23 cellular contexts compared by ENCODE assay signal in the genomic region with DNA sequence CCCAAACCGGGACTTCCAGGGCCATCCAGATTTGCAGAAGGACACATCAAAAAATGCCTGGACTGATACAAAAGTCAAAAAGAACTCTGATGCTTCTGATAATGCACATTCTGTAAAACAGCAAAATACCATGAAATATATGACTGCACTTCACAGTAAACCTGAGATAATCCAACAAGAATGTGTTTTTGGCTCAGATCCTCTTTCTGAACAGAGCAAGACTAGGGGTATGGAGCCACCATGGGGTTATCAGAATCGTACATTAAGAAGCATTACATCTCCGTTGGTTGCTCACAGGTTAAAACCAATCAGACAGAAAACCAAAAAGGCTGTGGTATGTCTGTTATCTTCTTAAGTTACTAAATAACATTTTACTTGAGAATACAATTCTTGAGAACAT. TPM values are rescaled to one million over a fixed set of nuclear protein-coding genes. Genes with fewer than 3 reads are reported as not detected.
DNase-seq lines count a peak whose midpoint lies in the region; ATAC-seq, FAIRE-seq and TF ChIP-seq lines count a peak whose summit lies in the region.
"Had no signal": no experiment of that assay in that cellular context is flagged by ENCODE, and none has a peak within 500 bp of the region (broad histone marks: within the 10 kb centered on the region; RNA-seq: fewer than 3 reads in every experiment).

No MANE protein-coding gene starts in this region.

- H3K9me3 ChIP-seq in H1 (ENCODE audit: insufficient read depth in 2 of 2, low read depth in 1 of 2, low read length in 1 of 2), result no peaks in the 10 kb centered on the region
- no peaks in the 10 kb centered on the region for H3K9me3 ChIP-seq in heart right ventricle
- H3K9me3 ChIP-seq: neutrophil, psoas muscle had no signal

- no peak overlapping the region for H3K23ac ChIP-seq in H1 (ENCODE audit: insufficient read length)

- H3K36me3 ChIP-seq in H1 (ENCODE audit: control insufficient read depth in 2 of 4, insufficient read depth in 4 of 4, low read length in 3 of 4) (peaks cover 19 to 94% (median 59%) of the 10 kb centered on the region in 4 experiments), heart right ventricle (peaks cover 0 to 63% (median 0%) of the 10 kb centered on the region in 9 donors)

- H3K14ac ChIP-seq in H1 (ENCODE audit: insufficient read length), result no peak overlapping the region

- H3K27ac ChIP-seq in H1 (ENCODE audit: low read depth, low read length) (no peak overlapping the region), heart right ventricle (no peak overlapping the region)
- H3K27ac ChIP-seq: dorsolateral prefrontal cortex, neutrophil, psoas muscle had no signal

- H3K23me2 ChIP-seq in H1 (ENCODE audit: low read depth, low read length), result no peaks in the 10 kb centered on the region

- POLR2A ChIA-PET in H1 (lab: Charles Lee; ENCODE audit: partially characterized antibody), result interaction anchor here (2.2 kb wide), 1 partner anchor 9 kb away, joined by 7 read pairs; a partner anchor contains a TSS

- H3K18ac ChIP-seq in H1 (ENCODE audit: extremely low read depth, low read length), result no peak overlapping the region

- H3K27me3 ChIP-seq in H1 (replicated peaks in 1 of 4; ENCODE audit: control insufficient read depth in 3 of 4, extremely low read depth in 1 of 4, insufficient read depth in 3 of 4, low read length in 3 of 4) (no peaks in the 10 kb centered on the region), heart right ventricle (no peaks in the 10 kb centered on the region)
- H3K27me3 ChIP-seq: dorsolateral prefrontal cortex, neutrophil had no signal

- no peak overlapping the region for H4K8ac ChIP-seq in H1 (ENCODE audit: extremely low read depth, insufficient read depth, low read length)

- H3K56ac ChIP-seq in H1 (replicated peaks; ENCODE audit: insufficient read length, low read depth, low read length), result no peak overlapping the region

- H3K4me3 Mint-ChIP-seq in osteocyte (ENCODE audit: unreplicated experiment), result no peak overlapping the region
- H3K4me3 Mint-ChIP-seq in activated CD4-positive, alpha-beta T cell treated with anti-CD3 and anti-CD28 coated beads, Interleukin-2, amount 10 ng/mL, durations not matched to agents 24 days and 14 days, result no peak overlapping the region
- H3K4me3 Mint-ChIP-seq: activated naive CD4-positive, alpha-beta T cell treated with anti-CD3 and anti-CD28 coated beads, Interleukin-2, amount 50 U/mL, for 24 hours; B cell had no signal

- TF ChIP-seq CTCF in H1 (IDR thresholded peaks at IDR 0.05; ENCODE audit: control extremely low read depth in 1 of 3, insufficient read depth in 1 of 3, low read depth in 1 of 3, low read length in 3 of 3) (no peak), osteocyte (IDR thresholded peaks at IDR 0.05) (no peak), heart right ventricle (IDR thresholded peaks at IDR 0.05) (no peak)

- no peak overlapping the region for H2AFZ ChIP-seq in H1 (ENCODE audit: low read length)

- H4K91ac ChIP-seq in H1 (replicated peaks; ENCODE audit: insufficient read length, low read length), result no peak overlapping the region

- peak overlapping the region; percentile 27 for H3K27ac Mint-ChIP-seq in osteocyte (ENCODE audit: unreplicated experiment)
- no peak overlapping the region for H3K27ac Mint-ChIP-seq in activated CD4-positive, alpha-beta T cell treated with anti-CD3 and anti-CD28 coated beads, Interleukin-2, amount 10 ng/mL, durations not matched to agents 24 days and 14 days
- H3K27ac Mint-ChIP-seq: activated naive CD4-positive, alpha-beta T cell treated with anti-CD3 and anti-CD28 coated beads, Interleukin-2, amount 50 U/mL, for 24 hours; B cell had no signal

- TF ChIP-seq EP300 in H1 (IDR thresholded peaks at IDR 0.05; ENCODE audit: borderline replicate concordance in 1 of 2, low read depth in 2 of 2, low read length in 2 of 2), result no peak

- no peak overlapping the region for H3K4me2 ChIP-seq in H1 (ENCODE audit: insufficient read depth in 1 of 2, low read depth in 2 of 2, low read length in 2 of 2)

- CTCF ChIA-PET in H1 (lab: Charles Lee; ENCODE audit: partially characterized antibody), result interaction anchor here (1.0 kb wide), 1 partner anchor 27 kb away, joined by 3 read pairs; no protein-coding TSS in a partner anchor

- H3K4me3 ChIP-seq in H1 (ENCODE audit: extremely low read depth in 1 of 4, insufficient read depth in 2 of 4, low read depth in 3 of 4, low read length in 4 of 4), result no peak overlapping the region
- H3K4me3 ChIP-seq in heart right ventricle, result no peak overlapping the region
- H3K4me3 ChIP-seq: dorsolateral prefrontal cortex, psoas muscle had no signal

- intact Hi-C loops in heart right ventricle (cut with DNase I), result loop anchor here in 2 of 10 donors (10.0 kb wide), 2 partner anchors 45 to 75 kb away; a partner anchor contains a TSS
- intact Hi-C loops in activated CD4-positive, alpha-beta T cell treated with anti-CD3 and anti-CD28 coated beads, Interleukin-2, amount 10 ng/mL, durations not matched to agents 24 days and 14 days (cut with micrococcal nuclease), result no loop called here

- TF ChIP-seq POLR2A in H1 (IDR thresholded peaks at IDR 0.05; ENCODE audit: control extremely low read depth in 1 of 2, low read depth in 2 of 2, low read length in 2 of 2), result no peak

- H2BK15ac ChIP-seq in H1 (ENCODE audit: low read length), result no peak overlapping the region

- TF ChIP-seq RAD21 in H1 (IDR thresholded peaks at IDR 0.05 in 1 of 2, conservative IDR thresholded peaks at IDR 0.05 in 1 of 2; ENCODE audit: low read depth in 2 of 2, low read length in 2 of 2), result no peak

- no peaks in the 10 kb centered on the region for H3K9me3 Mint-ChIP-seq in osteocyte (ENCODE audit: unreplicated experiment)
- no peaks in the 10 kb centered on the region for H3K9me3 Mint-ChIP-seq in activated CD4-positive, alpha-beta T cell treated with anti-CD3 and anti-CD28 coated beads, Interleukin-2, amount 10 ng/mL, durations not matched to agents 24 days and 14 days
- H3K9me3 Mint-ChIP-seq: activated naive CD4-positive, alpha-beta T cell treated with anti-CD3 and anti-CD28 coated beads, Interleukin-2, amount 50 U/mL, for 24 hours; CD8-positive, alpha-beta memory T cell had no signal

- no peak for ATAC-seq in heart right ventricle
- ATAC-seq: left lobe of liver, PC-3, psoas muscle, Right ventricle myocardium inferior had no signal

- no peak overlapping the region for H4K5ac ChIP-seq in H1 (ENCODE audit: insufficient read length, low read depth, low read length)

- peaks cover 22% of the 10 kb centered on the region for H3K4me1 Mint-ChIP-seq in osteocyte (ENCODE audit: unreplicated experiment)
- H3K4me1 Mint-ChIP-seq in activated CD4-positive, alpha-beta T cell treated with anti-CD3 and anti-CD28 coated beads, Interleukin-2, amount 10 ng/mL, durations not matched to agents 24 days and 14 days, result peaks cover 24% of the 10 kb centered on the region
- H3K4me1 Mint-ChIP-seq: activated naive CD4-positive, alpha-beta T cell treated with anti-CD3 and anti-CD28 coated beads, Interleukin-2, amount 50 U/mL, for 24 hours; B cell had no signal

- H2AK5ac ChIP-seq in H1 (ENCODE audit: low read depth, low read length), result no peak overlapping the region

- 93% methylated on average over 3 of the region's 3 CpGs; no CpG with 5 or more reads in 1 of the 2 experiments for WGBS in H1 (ENCODE audit: extremely low coverage in 1 of 2, insufficient coverage in 1 of 2, insufficient read length in 1 of 2, insufficient replicate concordance in 2 of 2, low coverage in 1 of 2, low lambda C conversion rate in 2 of 2, missing lambda C conversion rate in 1 of 2), 2 experiments
- 72 to 75% methylated on average over 3 of the region's 3 CpGs for WGBS in heart right ventricle, 2 donors

- FAIRE-seq in H1 (lab: Jason Lieb, UNC), result peak; percentile 36

- DNase-seq in NCI-H1417 (lab: John Stamatoyannopoulos, UW) (peak in 2 of 3 experiments; percentile 9 to 47), NCI-H1417 treated with DMSO at 0.1 percent for 48 hours (lab: John Stamatoyannopoulos, UW) (no peak), M059J (ENCODE audit: low read depth) (peak; percentile 3), H1 (ENCODE audit: low read depth in 1 of 2, low spot score in 2 of 2) (no peak), osteocyte (ENCODE audit: extremely low spot score, unreplicated experiment) (no peak), heart right ventricle (no peak), NCI-H2196 treated with DMSO at 0.1 percent for 48 hours (lab: John Stamatoyannopoulos, UW; ENCODE audit: unreplicated experiment) (no peak)
- no peak for DNase-seq in activated CD4-positive, alpha-beta T cell treated with anti-CD3 and anti-CD28 coated beads, Interleukin-2, amount 10 ng/mL, durations not matched to agents 24 days and 14 days
- DNase-seq: aorta; CD8-positive, alpha-beta memory T cell; dorsolateral prefrontal cortex; GDM1; mesendoderm; NCI-H1694; PC-3; psoas muscle; SW 1271; T1000 had no signal

- H2BK20ac ChIP-seq in H1 (ENCODE audit: low read length), result no peak overlapping the region

- no peak overlapping the region for H2BK12ac ChIP-seq in H1 (ENCODE audit: low read depth, low read length)

- 0 out of 4 replicates have a peak, but pooled peaks cover 0 to 5% of the 10 kb centered on the region in 2 experiments for H3K79me2 ChIP-seq in H1 (ENCODE audit: control insufficient read depth in 1 of 2, insufficient read depth in 2 of 2, low read length in 2 of 2)

- no peak overlapping the region for H2BK5ac ChIP-seq in H1 (ENCODE audit: low read depth, low read length)

- H3K36me3 Mint-ChIP-seq in osteocyte (ENCODE audit: unreplicated experiment), result peaks cover 7% of the 10 kb centered on the region
- peaks cover 49% of the 10 kb centered on the region for H3K36me3 Mint-ChIP-seq in activated CD4-positive, alpha-beta T cell treated with anti-CD3 and anti-CD28 coated beads, Interleukin-2, amount 10 ng/mL, durations not matched to agents 24 days and 14 days (ENCODE audit: low read depth)

- peaks cover 0 to 1% of the 10 kb centered on the region in 2 experiments for H4K20me1 ChIP-seq in H1 (replicated peaks in 1 of 2; ENCODE audit: control insufficient read depth in 1 of 2, insufficient read depth in 2 of 2, low read length in 2 of 2)

- no peaks in the 10 kb centered on the region for H3K27me3 Mint-ChIP-seq in osteocyte (ENCODE audit: unreplicated experiment)
- no peaks in the 10 kb centered on the region for H3K27me3 Mint-ChIP-seq in activated CD4-positive, alpha-beta T cell treated with anti-CD3 and anti-CD28 coated beads, Interleukin-2, amount 10 ng/mL, durations not matched to agents 24 days and 14 days
- H3K27me3 Mint-ChIP-seq: activated naive CD4-positive, alpha-beta T cell treated with anti-CD3 and anti-CD28 coated beads, Interleukin-2, amount 50 U/mL, for 24 hours; B cell; CD8-positive, alpha-beta memory T cell had no signal

- no peaks in the 10 kb centered on the region for H3K4me1 ChIP-seq in H1 (replicated peaks in 1 of 4; ENCODE audit: control insufficient read depth in 3 of 4, insufficient read depth in 4 of 4, low read length in 3 of 4)
- no peaks in the 10 kb centered on the region for H3K4me1 ChIP-seq in heart right ventricle
- H3K4me1 ChIP-seq: psoas muscle had no signal

- no peaks in the 10 kb centered on the region for H3K79me1 ChIP-seq in H1 (ENCODE audit: low read depth, low read length)

- H2BK120ac ChIP-seq in H1 (replicated peaks; ENCODE audit: low read depth, low read length), result no peak overlapping the region

- no peak overlapping the region for H3K4ac ChIP-seq in H1 (replicated peaks; ENCODE audit: insufficient read length, low read depth, low read length)

- H3K9ac ChIP-seq in H1 (replicated peaks in 1 of 4; ENCODE audit: extremely low read depth in 1 of 4, low read depth in 3 of 4, low read length in 3 of 4), result no peak overlapping the region

RNA-seq across cellular contexts. Expression of a gene that starts 9.2 kb away (rescaled TPM):
- 13.8 and 18.6 TPM in 2 replicates for total RNA-seq in M059J (2014; rRNA removed; shearing (Covaris generic))
- total RNA-seq in H1 (2021; fragmentation: NEBNext Ultra II Directional; extraction: Animal tissue kit (Norgen Biotek cat#: 25700)), result 35.2 and 38.7 TPM in 2 replicates
- polyA plus RNA-seq in H1 (2011; rRNA removed) (12.5 and 23.3 TPM in 2 replicates), heart right ventricle (under 1 TPM; 0.22 to 0.43 TPM)
- polyA plus RNA-seq in H1 (2011; cell fraction: cytosol; rRNA removed), result 23.4 TPM
- 23.4 TPM for polyA plus RNA-seq in H1 (2011; cell fraction: nucleus; rRNA removed)
- 22.0 to 39.8 TPM (median 30.2 TPM) in 4 replicates for polyA plus RNA-seq in H1 (2012, experiment 1 of 2)
- 1.9 TPM for polyA plus RNA-seq in H1 (2012, experiment 2 of 2)
- 26.2 TPM for polyA plus RNA-seq in H1 (2013, experiment 1 of 2)
- 23.8 TPM for polyA plus RNA-seq in H1 (2013, experiment 2 of 2)
- polyA minus RNA-seq in H1 (2011; rRNA and poly(A)+ RNA removed), result 26.1 and 34.4 TPM in 2 replicates
- polyA minus RNA-seq in H1 (2011; cell fraction: cytosol; rRNA and poly(A)+ RNA removed), result 16.1 TPM
- polyA minus RNA-seq in H1 (2011; cell fraction: nucleus; rRNA and poly(A)+ RNA removed), result 39.3 TPM
- total RNA-seq in osteocyte (3.7 and 5.7 TPM in 2 replicates), heart right ventricle (1 to 10 TPM in 2 of 10 donors, under 1 TPM in 8; 0.25 to 3.7 (median 0.62) TPM)
- 44.5 and 44.7 TPM in 2 replicates for total RNA-seq in activated CD4-positive, alpha-beta T cell treated with anti-CD3 and anti-CD28 coated beads, Interleukin-2, amount 10 ng/mL, durations not matched to agents 24 days and 14 days

Comparison
In these comparisons a context has a peak if more than half of its experiments do, and no peak if none do; other contexts are left out.
1. DNase-seq: peak in NCI-H1417 (2 of 3) and M059J (single experiment); none in NCI-H1417 treated with DMSO at 0.1 percent for 48 hours (single experiment), H1 (0 of 2), osteocyte (single experiment), heart right ventricle (0 of 2), activated CD4-positive, alpha-beta T cell treated with anti-CD3 and anti-CD28 coated beads, Interleukin-2, amount 10 ng/mL, durations not matched to agents 24 days and 14 days (single experiment) and NCI-H2196 treated with DMSO at 0.1 percent for 48 hours (single experiment).